ENCODE assay signal across 8 cellular contexts in the genomic region with DNA sequence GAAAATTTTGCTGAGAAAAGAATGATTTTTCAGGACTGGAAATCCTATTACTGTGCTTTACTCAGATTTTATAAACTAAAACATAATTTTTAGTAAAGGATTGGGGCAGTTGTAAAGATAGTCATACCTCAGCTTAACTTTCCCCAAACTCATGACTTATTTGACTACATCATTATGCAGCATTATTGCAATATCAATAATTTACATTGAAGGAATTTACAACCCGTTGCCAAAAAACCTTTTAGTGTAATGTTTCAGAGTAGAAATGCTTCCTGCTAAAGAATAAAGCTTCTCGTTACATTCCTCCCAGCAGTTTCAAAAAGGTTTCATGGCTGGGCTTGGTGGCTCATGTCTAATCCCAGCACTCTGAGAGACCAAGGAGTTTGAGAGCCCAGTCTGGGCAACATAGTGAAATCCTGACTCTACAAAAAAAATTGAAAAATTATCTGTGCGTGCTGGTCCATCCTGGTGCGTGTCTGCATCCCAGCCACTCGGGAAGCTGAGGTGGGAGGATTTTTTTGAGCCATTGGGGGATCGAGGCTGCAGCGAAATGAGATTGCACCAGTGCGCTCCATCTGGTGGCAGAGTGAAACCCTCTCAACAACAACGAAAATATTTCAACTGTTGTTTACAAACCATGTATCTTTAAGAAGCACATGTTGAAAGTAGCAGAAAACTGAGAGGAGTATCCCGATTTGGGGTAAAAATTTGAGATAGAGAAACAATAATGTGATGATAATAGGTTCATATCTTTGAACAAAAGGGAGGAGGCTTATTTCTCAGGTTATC. TPM values are rescaled to one million over a fixed set of nuclear protein-coding genes. Genes with fewer than 3 reads are reported as not detected.
DNase-seq lines count a peak whose midpoint lies in the region; ATAC-seq and TF ChIP-seq lines count a peak whose summit lies in the region.

No MANE protein-coding gene starts in this region.

- H3K27me3 ChIP-seq in SU-DHL-6 (ENCODE audit: low read length) (no peaks in the 10 kb centered on the region), mucosa of rectum (ENCODE audit: control insufficient read depth in 2 of 2, insufficient read depth in 2 of 2, low read length in 2 of 2) (no peaks in the 10 kb centered on the region)

- peaks cover 93% of the 10 kb centered on the region for H3K79me2 ChIP-seq in SU-DHL-6 (ENCODE audit: insufficient read depth, low read length)

- H4K20me1 ChIP-seq in SU-DHL-6 (ENCODE audit: low read depth, low read length) = peaks cover 61% of the 10 kb centered on the region

- DNase-seq in AG09319 (ENCODE audit: extremely low read depth, low read depth) (no peak), dermis blood vessel endothelial cell (peak; percentile 46)

- peak overlapping the region; percentile 91 for H3K4me2 ChIP-seq in SU-DHL-6 (ENCODE audit: low read depth, low read length, poor library complexity, severe bottlenecking)

- H3K9ac ChIP-seq in SU-DHL-6 (ENCODE audit: low read length) (peak overlapping the region; percentile 98), mucosa of rectum (ENCODE audit: low read depth in 1 of 2, low read length in 2 of 2) (peak overlapping the region in 1 of 2 donors; percentile 8)

- H3K4me1 ChIP-seq in mucosa of rectum (ENCODE audit: control insufficient read depth in 2 of 2, insufficient read depth in 2 of 2, low read length in 2 of 2) = peaks cover 47 to 56% of the 10 kb centered on the region in 2 donors

- no peaks in the 10 kb centered on the region for H3K9me3 ChIP-seq in SU-DHL-6 (ENCODE audit: insufficient read depth, low read length)
- no peaks in the 10 kb centered on the region for H3K9me3 ChIP-seq in mucosa of rectum (ENCODE audit: control insufficient read depth in 2 of 2, low read length in 2 of 2)

- no peaks in the 10 kb centered on the region for H3K9me2 ChIP-seq in SU-DHL-6 (replicated peaks; ENCODE audit: insufficient read depth, low read length)

- H3F3A ChIP-seq in SU-DHL-6 (ENCODE audit: insufficient read depth) = peaks cover 28% of the 10 kb centered on the region; the same call in 1 of the 2 replicates

- H3K4me3 ChIP-seq in SU-DHL-6 (ENCODE audit: insufficient read depth, low read length, poor library complexity, severe bottlenecking) = peak overlapping the region; percentile 84
- peak overlapping the region; percentile 20 to 28 for H3K4me3 ChIP-seq in mucosa of rectum (ENCODE audit: low read length in 2 of 2)

- ATAC-seq in GM18867 (IDR thresholded peaks at IDR 0.05; ENCODE audit: unreplicated experiment) = no peak
- no peak for ATAC-seq in HG02981 (IDR thresholded peaks at IDR 0.05; ENCODE audit: unreplicated experiment)
- no peak for ATAC-seq in GM21515 (IDR thresholded peaks at IDR 0.05; ENCODE audit: unreplicated experiment)

- peak overlapping the region; percentile 17; the same call in 1 of the 2 replicates for H3K27ac ChIP-seq in SU-DHL-6 (ENCODE audit: low read depth, low read length)
- no peak overlapping the region for H3K27ac ChIP-seq in mucosa of rectum (ENCODE audit: low read depth in 2 of 2, low read length in 2 of 2)

- no peaks in the 10 kb centered on the region for H3K36me3 ChIP-seq in SU-DHL-6 (ENCODE audit: low read length)
- H3K36me3 ChIP-seq in mucosa of rectum (ENCODE audit: control insufficient read depth in 2 of 2, insufficient read depth in 2 of 2, low read length in 2 of 2) = no peaks in the 10 kb centered on the region

- H2AFZ ChIP-seq in SU-DHL-6 (ENCODE audit: low read depth, low read length, severe bottlenecking) = no peak overlapping the region

- TF ChIP-seq CTCF in AG09319 (IDR thresholded peaks at IDR 0.05; ENCODE audit: low read depth, low read length) = peak; percentile 58
- peak; percentile 64 for TF ChIP-seq CTCF in GM12874 (IDR thresholded peaks at IDR 0.05; ENCODE audit: insufficient read depth, low read depth, low read length)
- peak; percentile 71 for TF ChIP-seq CTCF in SU-DHL-6 (IDR thresholded peaks at IDR 0.05; ENCODE audit: insufficient read depth, low read length, poor library complexity, severe bottlenecking)

RNA-seq across cellular contexts. Expression of a gene that starts 4.4 kb away (rescaled TPM):
- total RNA-seq in dermis blood vessel endothelial cell = 64.0 and 89.0 TPM in 2 replicates
